11 cellular contexts compared by ENCODE assay signal in genomic region chr1:21913763-21914162, GRCh38. TPM values are rescaled to one million over a fixed set of nuclear protein-coding genes. Genes with fewer than 3 reads are reported as not detected.
DNase-seq lines count a peak whose midpoint lies in the region; ATAC-seq, FAIRE-seq and TF ChIP-seq lines count a peak whose summit lies in the region.
"Had no signal": no experiment of that assay in that cellular context is flagged by ENCODE, and none has a peak within 500 bp of the region (broad histone marks: within the 10 kb centered on the region; RNA-seq: fewer than 3 reads in every experiment).

No MANE protein-coding gene starts in this region.

- POLR2A ChIA-PET in K562 (lab: Yijun Ruan, JAX): interaction anchor here (0.6 to 2.6 kb wide), 4 partner anchors 9 to 895 kb away, joined by 3 to 14 read pairs (median 4); no protein-coding TSS in a partner anchor

- in situ Hi-C loops in mammary epithelial cell (cut with MboI; ENCODE audit: low sequenced_read_pairs in 2 of 2) (no loop called here), K562 (cut with MboI) (no loop called here)

- H3K79me2 ChIP-seq in mammary epithelial cell (ENCODE audit: insufficient read depth, low read length): peaks cover 30% of the 10 kb centered on the region
- peaks cover 47% of the 10 kb centered on the region for H3K79me2 ChIP-seq in K562 (ENCODE audit: control insufficient read depth, insufficient read depth, low read length)

- H3K9ac ChIP-seq in mammary epithelial cell (ENCODE audit: insufficient read depth, low read length) (no peak overlapping the region), K562 (ENCODE audit: insufficient read depth in 1 of 2, low read depth in 2 of 2, low read length in 2 of 2) (peak overlapping the region in 1 of 2 experiments; percentile 33; a peak in 2 of 4 replicates), muscle layer of colon (ENCODE audit: low read length) (peak overlapping the region; percentile 77)

- H3K4me3 ChIP-seq in breast epithelium (no peak overlapping the region), mammary epithelial cell (replicated peaks in 1 of 3; ENCODE audit: insufficient read depth in 1 of 3, low read depth in 2 of 3, low read length in 3 of 3) (no peak overlapping the region), K562 (no peak overlapping the region), muscle layer of colon (ENCODE audit: low read depth in 1 of 2, low read length in 2 of 2) (no peak overlapping the region), tibial nerve (no peak overlapping the region)
- H3K4me3 ChIP-seq: SJSA1 had no signal

- intact Hi-C loops in breast epithelium (cut with DNase I; ENCODE audit: low total_unique reads) (no loop called here), mammary epithelial cell (cut with micrococcal nuclease) (no loop called here), K562 (cut with micrococcal nuclease) (no loop called here)

- CTCF ChIA-PET in mammary epithelial cell (lab: Charles Lee; ENCODE audit: low non-redundant PET): interaction anchor here (0.6 kb wide), 1 partner anchor 681 kb away, joined by 4 read pairs; no protein-coding TSS in a partner anchor
- CTCF ChIA-PET in K562 (lab: Yijun Ruan, JAX; ENCODE audit: low intra/inter-chr PET ratio): no interaction called here

- no peaks in the 10 kb centered on the region for H3K27me3 ChIP-seq in breast epithelium
- no peaks in the 10 kb centered on the region for H3K27me3 ChIP-seq in mammary epithelial cell (ENCODE audit: insufficient read depth, low read length)
- H3K27me3 ChIP-seq in K562 (ENCODE audit: control insufficient read depth in 2 of 2, insufficient read depth in 2 of 2, low read length in 2 of 2): no peaks in the 10 kb centered on the region
- no peaks in the 10 kb centered on the region for H3K27me3 ChIP-seq in muscle layer of colon (ENCODE audit: control insufficient read depth in 1 of 2, insufficient read depth in 2 of 2, low read length in 2 of 2)
- H3K27me3 ChIP-seq in tibial nerve: no peaks in the 10 kb centered on the region
- H3K27me3 ChIP-seq: SJSA1 had no signal

- TF ChIP-seq EP300 in K562 (IDR thresholded peaks at IDR 0.05; ENCODE audit: low read length): no peak
- TF ChIP-seq EP300 in tibial nerve (IDR thresholded peaks at IDR 0.05): no peak

- BruUV-seq in mammary epithelial cell (replicated peaks; lab: Mats Ljungman, UMichigan) (no TSS peak), K562 (replicated peaks; lab: Mats Ljungman, UMichigan) (no TSS peak)

- DNase-seq in breast epithelium (ENCODE audit: low spot score in 2 of 2): no peak
- no peak for DNase-seq in mammary epithelial cell
- DNase-seq in K562 (ENCODE audit: extremely low read depth in 1 of 4, low spot score in 3 of 4): no peak
- no peak for DNase-seq in tibial nerve (ENCODE audit: low spot score in 2 of 2)
- no peak for DNase-seq in middle frontal gyrus (ENCODE audit: extremely low spot score, low spot score)
- DNase-seq in activated CD4-positive, alpha-beta T cell treated with anti-CD3 and anti-CD28 coated beads, Interleukin-2, amount 50 U/mL, for 4 hours: no peak
- DNase-seq in SKM-1 (lab: John Stamatoyannopoulos, UW; ENCODE audit: unreplicated experiment): no peak
- DNase-seq: CD4-positive, CD25-positive, alpha-beta regulatory T cell; retina had no signal

- H3K9me1 ChIP-seq in K562 (ENCODE audit: control insufficient read depth, insufficient read depth, low read length): no peaks in the 10 kb centered on the region

- H3K4me2 ChIP-seq in mammary epithelial cell (ENCODE audit: insufficient read depth, low read depth, low read length): no peak overlapping the region
- no peak overlapping the region for H3K4me2 ChIP-seq in K562 (ENCODE audit: insufficient read depth, low read length)

- no peak overlapping the region for H2AFZ ChIP-seq in mammary epithelial cell (ENCODE audit: low read depth, low read length)
- H2AFZ ChIP-seq in K562 (ENCODE audit: low read depth, low read length): no peak overlapping the region

- no peak for ATAC-seq in K562

- TF ChIP-seq CTCF in breast epithelium (IDR thresholded peaks at IDR 0.05) (no peak), mammary epithelial cell (conservative IDR thresholded peaks at IDR 0.05 in 1 of 2, IDR thresholded peaks at IDR 0.05 in 1 of 2; ENCODE audit: extremely low read depth in 1 of 2, insufficient read depth in 1 of 2, low read depth in 1 of 2, low read length in 2 of 2) (no peak), K562 (IDR thresholded peaks at IDR 0.05 in 2 of 3, conservative IDR thresholded peaks at IDR 0.05 in 1 of 3; ENCODE audit: insufficient read depth in 2 of 3, low read depth in 1 of 3, low read length in 3 of 3) (no peak), tibial nerve (IDR thresholded peaks at IDR 0.05) (no peak)

- TF ChIP-seq POLR2A in breast epithelium (IDR thresholded peaks at IDR 0.05) (no peak), K562 (conservative IDR thresholded peaks at IDR 0.05) (no peak), tibial nerve (IDR thresholded peaks at IDR 0.05) (no peak)

- H3K36me3 ChIP-seq in breast epithelium (no peaks in the 10 kb centered on the region), mammary epithelial cell (ENCODE audit: insufficient read depth, low read length) (peaks cover 4% of the 10 kb centered on the region), K562 (ENCODE audit: control insufficient read depth, insufficient read depth, low read length) (peaks cover 31% of the 10 kb centered on the region), muscle layer of colon (ENCODE audit: insufficient read depth, low read length) (peaks cover 15% of the 10 kb centered on the region), tibial nerve (peaks cover 0 to 8% (median 0%) of the 10 kb centered on the region in 3 donors)

- H3K9me3 ChIP-seq in breast epithelium (no peaks in the 10 kb centered on the region), mammary epithelial cell (replicated peaks; ENCODE audit: insufficient read depth, low read length) (no peaks in the 10 kb centered on the region), K562 (replicated peaks; ENCODE audit: control insufficient read depth, insufficient read depth, low read depth, low read length) (no peaks in the 10 kb centered on the region), muscle layer of colon (ENCODE audit: low read length) (no peaks in the 10 kb centered on the region), tibial nerve (no peaks in the 10 kb centered on the region)
- H3K9me3 ChIP-seq: SJSA1 had no signal

- dilution Hi-C loops in mammary epithelial cell (cut with HindIII; ENCODE audit: low sequenced_read_pairs): no loop called here

- H4K20me1 ChIP-seq in mammary epithelial cell (ENCODE audit: insufficient read depth, low read length): peaks cover 2% of the 10 kb centered on the region
- no peaks in the 10 kb centered on the region for H4K20me1 ChIP-seq in K562 (replicated peaks; ENCODE audit: control insufficient read depth, insufficient read depth, low read length)

- peak; percentile 78 for FAIRE-seq in K562 (lab: Jason Lieb, UNC)

- H3K4me1 ChIP-seq in breast epithelium (peaks cover 22 to 27% of the 10 kb centered on the region in 2 donors), mammary epithelial cell (ENCODE audit: insufficient read depth, low read length) (peaks cover 26% of the 10 kb centered on the region), K562 (replicated peaks in 1 of 2; ENCODE audit: control insufficient read depth in 2 of 2, insufficient read depth in 2 of 2, low read length in 2 of 2) (peaks cover 76 to 77% of the 10 kb centered on the region in 2 experiments), muscle layer of colon (ENCODE audit: insufficient read depth, low read length) (peaks cover 79% of the 10 kb centered on the region), tibial nerve (peaks cover 8 to 100% (median 76%) of the 10 kb centered on the region in 4 donors)

- no peak for TF ChIP-seq RAD21 in K562 (CRISPR knock-in tag; conservative IDR thresholded peaks at IDR 0.05 in 1 of 2, IDR thresholded peaks at IDR 0.05 in 1 of 2)

- H3K27ac ChIP-seq in breast epithelium: peak overlapping the region; percentile 88 to 92
- no peak overlapping the region for H3K27ac ChIP-seq in mammary epithelial cell (ENCODE audit: insufficient read depth, low read depth, low read length)
- H3K27ac ChIP-seq in K562 (ENCODE audit: extremely low read depth, low read depth, low read length): peak overlapping the region; percentile 43; the same call in 1 of the 3 replicates
- H3K27ac ChIP-seq in muscle layer of colon (ENCODE audit: low read depth, low read length): peak overlapping the region; percentile 74
- H3K27ac ChIP-seq in tibial nerve: peak overlapping the region; percentile 68 to 97 (median 91)
- H3K27ac ChIP-seq: SJSA1 had no signal

- WGBS in mammary epithelial cell (ENCODE audit: low coverage, missing lambda C conversion rate): 47% methylated on average over 5 of the region's 5 CpGs
- 73% methylated on average over 5 of the region's 5 CpGs for WGBS in K562 (ENCODE audit: insufficient coverage, low coverage, missing lambda C conversion rate)
- 30 to 38% methylated on average over 5 of the region's 5 CpGs for WGBS in tibial nerve, 2 donors

RNA-seq across cellular contexts. Expression of gene HSPG2, which starts 23.3 kb away (rescaled TPM):
- total RNA-seq in breast epithelium (100 to 1,000 TPM in 1 of 3 donors, 10 to 100 TPM in 2; 48.3 to 219 (median 95.0) TPM), mammary epithelial cell (100 to 1,000 TPM; 187 to 207 TPM), K562 (2014; rRNA removed) (21.0 and 31.3 TPM in 2 replicates), K562 (2014; rRNA removed; fragmentation: Illumina TruSeq; extraction: Trizol) (11.4 and 15.7 TPM in 2 replicates), K562 (2015; rRNA removed; fragmentation: Illumina TruSeq; extraction: Trizol) (13.7 and 17.1 TPM in 2 replicates), K562 (2021) (139 and 160 TPM in 2 replicates), tibial nerve (100 to 1,000 TPM; 292 to 486 (median 404) TPM)
- polyA plus RNA-seq in mammary epithelial cell (23.9 TPM), K562 (2011; rRNA removed) (9.9 and 20.6 TPM in 2 replicates), K562 (2014; fragmentation: Illumina TruSeq; extraction: Trizol) (30.9 and 52.3 TPM in 2 replicates), K562 (2014; fragmentation: Nextera tagmentation; extraction: Ambion mirVana) (under 1 TPM; 0.14 to 0.86 TPM), K562 (2014; rRNA removed) (29.9 and 34.2 TPM in 2 replicates)
- polyA minus RNA-seq in mammary epithelial cell: 121 TPM
- 232 and 574 TPM in 2 replicates for total RNA-seq in K562 (2011; cell fraction: chromatin; rRNA removed; ENCODE audit: low replicate concordance)
- total RNA-seq in K562 (2011; cell fraction: nucleolus; rRNA removed): 235 and 282 TPM in 2 replicates
- total RNA-seq in K562 (2011; cell fraction: nucleoplasm; rRNA removed): 178 and 183 TPM in 2 replicates
- 14.0 and 24.0 TPM in 2 replicates for polyA plus RNA-seq in K562 (2011; cell fraction: cytosol; rRNA removed)
- polyA plus RNA-seq in K562 (2011; cell fraction: nucleus; rRNA removed): 101 and 113 TPM in 2 replicates
- polyA plus RNA-seq in K562 (2012): 55.2 and 134 TPM in 2 replicates
- 23.2 and 36.8 TPM in 2 replicates for polyA minus RNA-seq in K562 (2011; rRNA and poly(A)+ RNA removed)
- polyA minus RNA-seq in K562 (2011; cell fraction: cytosol; rRNA and poly(A)+ RNA removed): 58.5 and 103 TPM in 2 replicates
- 67.2 and 102 TPM in 2 replicates for polyA minus RNA-seq in K562 (2011; cell fraction: nucleus; rRNA and poly(A)+ RNA removed)
